Comparison of ENCODE assay signal across 10 cellular contexts in the genomic region with DNA sequence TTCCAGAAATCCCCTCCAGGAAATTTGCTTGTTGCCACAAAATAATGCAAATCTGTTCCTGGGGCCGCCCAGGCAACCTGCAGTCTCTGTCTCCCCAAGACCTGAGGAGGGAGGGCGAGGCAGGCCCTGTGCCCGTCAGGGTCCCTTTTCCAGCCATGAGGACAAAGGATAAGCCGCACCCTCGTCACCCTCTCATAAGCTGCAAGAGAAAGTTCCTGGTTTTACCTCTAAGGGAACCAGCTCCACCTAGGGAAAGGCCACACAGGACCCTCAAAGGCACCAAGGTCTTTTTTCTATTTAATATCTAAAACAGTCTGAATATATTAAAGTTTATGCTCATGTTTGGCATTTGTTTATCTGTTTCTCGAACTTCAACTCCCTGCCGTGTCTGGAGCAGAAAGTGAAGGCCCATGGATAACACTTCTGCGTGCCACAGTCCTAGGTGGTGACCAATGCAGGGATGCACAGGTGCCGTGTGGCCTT. TPM values are rescaled to one million over a fixed set of nuclear protein-coding genes. Genes with fewer than 3 reads are reported as not detected.
A peak's percentile ranks its signal among the peaks of the same experiment; 100 is the strongest.
DNase-seq lines count a peak whose midpoint lies in the region; ATAC-seq and TF ChIP-seq lines count a peak whose summit lies in the region.
"Had no signal": no experiment of that assay in that cellular context is flagged by ENCODE, and none has a peak within 500 bp of the region (broad histone marks: within the 10 kb centered on the region; RNA-seq: fewer than 3 reads in every experiment).

No MANE protein-coding gene starts in this region.

- 30% methylated on average over 7 of the region's 9 CpGs for WGBS in mammary epithelial cell (ENCODE audit: low coverage, missing lambda C conversion rate)
- 79% methylated on average over 9 of the region's 9 CpGs for WGBS in smooth muscle cell (ENCODE audit: low lambda C conversion rate)

- dilution Hi-C loops in mammary epithelial cell (cut with HindIII; ENCODE audit: low sequenced_read_pairs), result loop anchor here (5.0 kb wide), 2 partner anchors 65 to 70 kb away; a partner anchor contains a TSS

- H3K36me3 ChIP-seq in mammary epithelial cell (ENCODE audit: insufficient read depth, low read length) (no peaks in the 10 kb centered on the region), lower lobe of right lung (no peaks in the 10 kb centered on the region), smooth muscle cell (ENCODE audit: low read depth) (no peaks in the 10 kb centered on the region)

- CTCF ChIA-PET in mammary epithelial cell (lab: Charles Lee; ENCODE audit: low non-redundant PET), result no interaction called here

- peaks cover 8% of the 10 kb centered on the region for H3F3A ChIP-seq in smooth muscle cell (ENCODE audit: low read depth)

- peak overlapping the region; percentile 51 for H3K9ac ChIP-seq in mammary epithelial cell (ENCODE audit: insufficient read depth, low read length)
- no peak overlapping the region for H3K9ac ChIP-seq in smooth muscle cell (ENCODE audit: low read depth)

- H3K9me3 ChIP-seq in mammary epithelial cell (replicated peaks; ENCODE audit: insufficient read depth, low read length) (no peaks in the 10 kb centered on the region), lower lobe of right lung (no peaks in the 10 kb centered on the region), smooth muscle cell (replicated peaks; ENCODE audit: low read depth) (no peaks in the 10 kb centered on the region)

- TSS peak; percentile 53 for BruUV-seq in mammary epithelial cell (replicated peaks; lab: Mats Ljungman, UMichigan)

- peaks cover 68% of the 10 kb centered on the region for H3K4me1 ChIP-seq in mammary epithelial cell (ENCODE audit: insufficient read depth, low read length)
- H3K4me1 ChIP-seq in lower lobe of right lung, result peaks cover 98% of the 10 kb centered on the region
- peaks cover 32% of the 10 kb centered on the region for H3K4me1 ChIP-seq in smooth muscle cell (ENCODE audit: low read depth)

- DNase-seq in HL-60 (ENCODE audit: low read depth in 1 of 2, low spot score in 1 of 2), result no peak
- no peak for DNase-seq in mammary epithelial cell
- no peak for DNase-seq in lower lobe of right lung
- DNase-seq in smooth muscle cell (lab: John Stamatoyannopoulos, UW; ENCODE audit: unreplicated experiment), result no peak
- DNase-seq in germinal center (ENCODE audit: low spot score), result no peak
- no peak for DNase-seq in NCI-H345 treated with DMSO at 0.1 percent for 48 hours (lab: John Stamatoyannopoulos, UW; ENCODE audit: unreplicated experiment)
- DNase-seq: activated CD8-positive, alpha-beta memory T cell treated with anti-CD3 and anti-CD28 coated beads, Interleukin-2, amount 10 ng/mL, durations not matched to agents 7 days and 5 days; stimulated activated CD4-positive, alpha-beta T cell treated with anti-CD3 and anti-CD28 coated beads, Interleukin-1b, Interleukin-23, amount 100 ng/mL, for 48 hours had no signal

- H3K27ac ChIP-seq in HL-60 (replicated peaks), result peak overlapping the region; percentile 59
- H3K27ac ChIP-seq in mammary epithelial cell (ENCODE audit: insufficient read depth, low read depth, low read length), result peak overlapping the region; percentile 86
- H3K27ac ChIP-seq in lower lobe of right lung, result peak overlapping the region; percentile 92
- H3K27ac ChIP-seq in smooth muscle cell (ENCODE audit: low read depth), result peak overlapping the region; percentile 75

- in situ Hi-C loops in mammary epithelial cell (cut with MboI; ENCODE audit: low sequenced_read_pairs in 2 of 2), result no loop called here

- intact Hi-C loops in mammary epithelial cell (cut with micrococcal nuclease), result loop anchor here (1.0 to 2.0 kb wide), 2 partner anchors 28 to 67 kb away; a partner anchor contains a TSS
- intact Hi-C loops in lower lobe of right lung (cut with DNase I), result no loop called here

- H3K27me3 ChIP-seq in HL-60 (ENCODE audit: insufficient read depth, poor library complexity, severe bottlenecking), result no peaks in the 10 kb centered on the region
- no peaks in the 10 kb centered on the region for H3K27me3 ChIP-seq in mammary epithelial cell (ENCODE audit: insufficient read depth, low read length)
- H3K27me3 ChIP-seq in lower lobe of right lung (ENCODE audit: low read depth), result no peaks in the 10 kb centered on the region
- H3K27me3 ChIP-seq in smooth muscle cell (ENCODE audit: low read depth), result no peaks in the 10 kb centered on the region

- peak overlapping the region; percentile 64 for H3K4me2 ChIP-seq in mammary epithelial cell (ENCODE audit: insufficient read depth, low read depth, low read length)
- H3K4me2 ChIP-seq in smooth muscle cell, result peak overlapping the region; percentile 53

- H2AFZ ChIP-seq in mammary epithelial cell (ENCODE audit: low read depth, low read length) (peak overlapping the region; percentile 80), smooth muscle cell (ENCODE audit: low read depth) (peak overlapping the region; percentile 87)

- H4K20me1 ChIP-seq in mammary epithelial cell (ENCODE audit: insufficient read depth, low read length) (no peaks in the 10 kb centered on the region), smooth muscle cell (ENCODE audit: low read depth) (no peaks in the 10 kb centered on the region)

- ATAC-seq in lower lobe of right lung (peak in 1 of 2 donors; percentile 2), HG03354 (IDR thresholded peaks at IDR 0.05; ENCODE audit: poor library complexity, severe bottlenecking, unreplicated experiment) (no peak), HG03432 (IDR thresholded peaks at IDR 0.05; ENCODE audit: unreplicated experiment) (no peak)
- ATAC-seq: activated CD8-positive, alpha-beta memory T cell treated with anti-CD3 and anti-CD28 coated beads, Interleukin-2, amount 10 ng/mL, durations not matched to agents 7 days and 5 days had no signal

- no peak overlapping the region for H3K4me3 ChIP-seq in HL-60 (replicated peaks; ENCODE audit: insufficient read depth, low read length)
- H3K4me3 ChIP-seq in mammary epithelial cell (replicated peaks in 1 of 3; ENCODE audit: insufficient read depth in 1 of 3, low read depth in 2 of 3, low read length in 3 of 3), result no peak overlapping the region
- peak overlapping the region; percentile 27 for H3K4me3 ChIP-seq in lower lobe of right lung
- no peak overlapping the region for H3K4me3 ChIP-seq in smooth muscle cell

- H3K79me2 ChIP-seq in mammary epithelial cell (ENCODE audit: insufficient read depth, low read length), result no peaks in the 10 kb centered on the region
- H3K79me2 ChIP-seq in smooth muscle cell (ENCODE audit: low read depth), result no peaks in the 10 kb centered on the region

- TF ChIP-seq CTCF in HL-60 (IDR thresholded peaks at IDR 0.05; ENCODE audit: insufficient read depth, low read length) (no peak), mammary epithelial cell (conservative IDR thresholded peaks at IDR 0.05 in 1 of 2, IDR thresholded peaks at IDR 0.05 in 1 of 2; ENCODE audit: extremely low read depth in 1 of 2, insufficient read depth in 1 of 2, low read depth in 1 of 2, low read length in 2 of 2) (peak in 1 of 2 donors; percentile 24), lower lobe of right lung (IDR thresholded peaks at IDR 0.05) (no peak), smooth muscle cell (IDR thresholded peaks at IDR 0.05; ENCODE audit: borderline replicate concordance, insufficient read depth, poor library complexity, severe bottlenecking) (no peak)

RNA-seq across cellular contexts. Expression of a gene that starts 44.9 kb away (rescaled TPM):
- total RNA-seq in mammary epithelial cell, result 100 to 1,000 TPM; 128 to 181 TPM
- 193 TPM for polyA plus RNA-seq in mammary epithelial cell
- 165 TPM for polyA minus RNA-seq in mammary epithelial cell
- 159 TPM for total RNA-seq in lower lobe of right lung
- 250 and 315 TPM in 2 replicates for total RNA-seq in smooth muscle cell
- polyA plus RNA-seq in smooth muscle cell, result 251 and 255 TPM in 2 replicates
